8 cellular contexts compared by ENCODE assay signal in genomic region chr6:1624848-1625341, GRCh38. TPM values are rescaled to one million over a fixed set of nuclear protein-coding genes. Genes with fewer than 3 reads are reported as not detected.
DNase-seq lines count a peak whose midpoint lies in the region; FAIRE-seq and TF ChIP-seq lines count a peak whose summit lies in the region.

No MANE protein-coding gene starts in this region.

- no peaks in the 10 kb centered on the region for H3K79me2 ChIP-seq in astrocyte (ENCODE audit: insufficient read depth, low read length)

- H4K20me1 ChIP-seq in astrocyte (ENCODE audit: insufficient read depth, low read length), result peaks cover 24% of the 10 kb centered on the region

- H3K4me1 ChIP-seq in astrocyte (ENCODE audit: insufficient read depth, low read length), result peaks cover 6% of the 10 kb centered on the region

- CTCF ChIA-PET in activated CD4-positive, alpha-beta T cell treated with anti-CD3 and anti-CD28 coated beads, Interleukin-2, amount 10 ng/mL, durations not matched to agents 7 days and 5 days (lab: Charles Lee), result interaction anchor here (1.2 kb wide), 2 partner anchors 11 to 29 kb away, joined by 4 read pairs; no protein-coding TSS in a partner anchor

- peaks cover 62% of the 10 kb centered on the region for H3K27me3 Mint-ChIP-seq in activated CD4-positive, alpha-beta T cell treated with anti-CD3 and anti-CD28 coated beads, Interleukin-2, amount 10 ng/mL, durations not matched to agents 7 days and 5 days
- peaks cover 78% of the 10 kb centered on the region for H3K27me3 Mint-ChIP-seq in astrocyte (ENCODE audit: low read depth, unreplicated experiment)

- H3K4me3 ChIP-seq in astrocyte (ENCODE audit: insufficient read depth, low read depth, low read length) (peak overlapping the region; percentile 69), iPS-18c (ENCODE audit: insufficient read depth, low read depth, low read length) (peak overlapping the region; percentile 45; the same call in 1 of the 2 replicates), skin epidermis (peak overlapping the region; percentile 39 to 56 (median 50))

- no peak for TF ChIP-seq CTCF in astrocyte (IDR thresholded peaks at IDR 0.05; ENCODE audit: insufficient read depth, low read depth, low read length)

- H3K27ac ChIP-seq in astrocyte (ENCODE audit: low read depth, low read length), result no peak overlapping the region
- peak overlapping the region in 18 of 21 experiments; percentile 1 to 85 (median 52) for H3K27ac ChIP-seq in skin epidermis

- H3K4me2 ChIP-seq in astrocyte (ENCODE audit: low read length), result peak overlapping the region; percentile 96

- H3K36me3 Mint-ChIP-seq in activated CD4-positive, alpha-beta T cell treated with anti-CD3 and anti-CD28 coated beads, Interleukin-2, amount 10 ng/mL, durations not matched to agents 7 days and 5 days (ENCODE audit: low read depth), result peaks cover 3% of the 10 kb centered on the region
- peaks cover 2% of the 10 kb centered on the region for H3K36me3 Mint-ChIP-seq in astrocyte (ENCODE audit: low read depth, unreplicated experiment)

- H3K27ac Mint-ChIP-seq in activated CD4-positive, alpha-beta T cell treated with anti-CD3 and anti-CD28 coated beads, Interleukin-2, amount 10 ng/mL, durations not matched to agents 7 days and 5 days, result no peak overlapping the region
- H3K27ac Mint-ChIP-seq in astrocyte (ENCODE audit: unreplicated experiment), result no peak overlapping the region

- no peaks in the 10 kb centered on the region for H3K36me3 ChIP-seq in astrocyte (ENCODE audit: insufficient read depth, low read length)

- H3K9me3 Mint-ChIP-seq in activated CD4-positive, alpha-beta T cell treated with anti-CD3 and anti-CD28 coated beads, Interleukin-2, amount 10 ng/mL, durations not matched to agents 7 days and 5 days, result no peaks in the 10 kb centered on the region
- H3K9me3 Mint-ChIP-seq in astrocyte (ENCODE audit: unreplicated experiment), result peaks cover 13% of the 10 kb centered on the region

- H3K9me3 ChIP-seq in astrocyte (ENCODE audit: insufficient read depth, low read depth, low read length) (no peaks in the 10 kb centered on the region), iPS-18c (ENCODE audit: control insufficient read depth, insufficient read depth, low read length) (peaks cover 2% of the 10 kb centered on the region)

- POLR2A ChIA-PET in activated CD4-positive, alpha-beta T cell treated with anti-CD3 and anti-CD28 coated beads, Interleukin-2, amount 10 ng/mL, durations not matched to agents 7 days and 5 days (lab: Charles Lee), result no interaction called here

- peak overlapping the region; percentile 67 for H3K4me3 Mint-ChIP-seq in activated CD4-positive, alpha-beta T cell treated with anti-CD3 and anti-CD28 coated beads, Interleukin-2, amount 10 ng/mL, durations not matched to agents 7 days and 5 days
- peak overlapping the region; percentile 74 for H3K4me3 Mint-ChIP-seq in astrocyte (ENCODE audit: unreplicated experiment)

- DNase-seq in activated CD4-positive, alpha-beta T cell treated with anti-CD3 and anti-CD28 coated beads, Interleukin-2, amount 10 ng/mL, durations not matched to agents 7 days and 5 days, result no peak
- no peak for DNase-seq in activated CD4-positive, alpha-beta T cell treated with anti-CD3 and anti-CD28 coated beads, Interleukin-2, amount 50 U/mL, for 4 hours
- DNase-seq in astrocyte (ENCODE audit: low read depth) (peak; percentile 36), COLO668 (lab: John Stamatoyannopoulos, UW; ENCODE audit: unreplicated experiment) (no peak), DMS114 treated with DMSO at 0.1 percent for 48 hours (lab: John Stamatoyannopoulos, UW; ENCODE audit: unreplicated experiment) (no peak)
- DNase-seq in activated CD4-positive, alpha-beta T cell treated with anti-CD3 and anti-CD28 coated beads for 48 hours, result no peak

- H3K9ac ChIP-seq in astrocyte (ENCODE audit: low read length), result peak overlapping the region; percentile 75

- H2AFZ ChIP-seq in astrocyte (ENCODE audit: low read depth, low read length), result peak overlapping the region; percentile 82

- peaks cover 9% of the 10 kb centered on the region for H3K4me1 Mint-ChIP-seq in activated CD4-positive, alpha-beta T cell treated with anti-CD3 and anti-CD28 coated beads, Interleukin-2, amount 10 ng/mL, durations not matched to agents 7 days and 5 days
- H3K4me1 Mint-ChIP-seq in astrocyte (ENCODE audit: low read depth, unreplicated experiment), result no peaks in the 10 kb centered on the region

- no peak for FAIRE-seq in astrocyte (lab: Jason Lieb, UNC)

- H3K27me3 ChIP-seq in astrocyte (ENCODE audit: insufficient read depth, low read length), result peaks cover 83% of the 10 kb centered on the region

RNA-seq across cellular contexts. Expression of gene FOXC1, which starts 15.2 kb away (rescaled TPM):
- total RNA-seq in activated CD4-positive, alpha-beta T cell treated with anti-CD3 and anti-CD28 coated beads, Interleukin-2, amount 10 ng/mL, durations not matched to agents 7 days and 5 days, result not detected
- 2.8 and 2.9 TPM in 2 replicates for total RNA-seq in astrocyte
